ENCODE assay signal across 28 cellular contexts in the genomic region with DNA sequence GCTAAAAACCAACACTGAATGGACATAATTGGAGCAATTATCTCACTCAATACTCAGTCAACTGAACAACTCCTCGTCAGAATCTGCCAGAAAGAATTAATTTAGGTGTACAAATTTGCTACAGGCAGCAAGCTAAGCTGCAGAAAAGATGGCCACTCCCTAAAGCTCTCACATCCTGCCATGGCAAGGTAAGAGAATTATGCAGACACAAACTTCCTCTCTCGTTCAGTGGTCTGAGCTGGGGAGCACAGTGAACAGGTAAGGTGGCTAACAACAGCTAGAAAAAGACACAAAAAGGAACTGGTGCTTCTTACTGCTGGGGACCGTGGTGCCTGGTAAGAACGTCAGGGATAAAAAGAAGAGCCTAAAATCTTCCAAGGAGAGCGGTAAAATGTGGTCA.
A peak's percentile ranks its signal among the peaks of the same experiment; 100 is the strongest.
DNase-seq lines count a peak whose midpoint lies in the region; ATAC-seq, FAIRE-seq and TF ChIP-seq lines count a peak whose summit lies in the region.
"Had no signal": no experiment of that assay in that cellular context is flagged by ENCODE, and none has a peak within 500 bp of the region (broad histone marks: within the 10 kb centered on the region; RNA-seq: fewer than 3 reads in every experiment).

No MANE protein-coding gene starts in this region.

- peaks cover 7% of the 10 kb centered on the region for H3K27me3 Mint-ChIP-seq in activated naive CD8-positive, alpha-beta T cell treated with anti-CD3 and anti-CD28 coated beads, Interleukin-2, amount 10 ng/mL, durations not matched to agents 7 days and 5 days
- H3K27me3 Mint-ChIP-seq in activated naive CD8-positive, alpha-beta T cell treated with anti-CD3 and anti-CD28 coated beads for 36 hours: no peaks in the 10 kb centered on the region
- H3K27me3 Mint-ChIP-seq: central memory CD8-positive, alpha-beta T cell had no signal

- no peak for TF ChIP-seq RAD21 in GM12878 (IDR thresholded peaks at IDR 0.05; ENCODE audit: insufficient read depth, low read depth, low read length)

- no peak for TF ChIP-seq CTCF in GM12878 (IDR thresholded peaks at IDR 0.05 in 2 of 3, conservative IDR thresholded peaks at IDR 0.05 in 1 of 3; ENCODE audit: control insufficient read depth in 2 of 3, extremely low read depth in 1 of 3, insufficient read depth in 1 of 3, low read depth in 3 of 3, low read length in 3 of 3)
- no peak for TF ChIP-seq CTCF in GM20000 (IDR thresholded peaks at IDR 0.05; ENCODE audit: extremely low read depth, missing control alignments)

- no peak overlapping the region for H3K9ac ChIP-seq in GM12878 (ENCODE audit: control insufficient read depth, insufficient read depth, low read length)
- H3K9ac ChIP-seq: KMS-11 had no signal

- peak overlapping the region; percentile 62 for H3K27ac Mint-ChIP-seq in activated naive CD8-positive, alpha-beta T cell treated with anti-CD3 and anti-CD28 coated beads, Interleukin-2, amount 10 ng/mL, durations not matched to agents 7 days and 5 days
- no peak overlapping the region for H3K27ac Mint-ChIP-seq in activated naive CD8-positive, alpha-beta T cell treated with anti-CD3 and anti-CD28 coated beads for 36 hours
- H3K27ac Mint-ChIP-seq: CD14-positive monocyte; naive B cell; stimulated activated naive B cell treated with anti-CD40 and anti-IgM and Interleukin-4, amounts not matched to agents 10 μg/mL and 1 μg/mL and 100 μg/mL, for 72 hours had no signal

- H3K4me3 ChIP-seq in GM12878: no peak overlapping the region
- H3K4me3 ChIP-seq: gastroesophageal sphincter, left lung, right atrium auricular region, SJCRH30, spleen, suprapubic skin had no signal

- ATAC-seq in activated naive CD8-positive, alpha-beta T cell treated with anti-CD3 and anti-CD28 coated beads, Interleukin-2, amount 10 ng/mL, durations not matched to agents 7 days and 5 days (ENCODE audit: low read depth): peak; percentile 89
- ATAC-seq in GM12878: no peak
- ATAC-seq: gastroesophageal sphincter; left lung; stimulated activated naive B cell treated with anti-CD40 and anti-IgM and Interleukin-4, amounts not matched to agents 10 μg/mL and 1 μg/mL and 100 μg/mL, for 72 hours had no signal

- in situ Hi-C loops in GM12878 (cut with MboI): no loop called here

- no peaks in the 10 kb centered on the region for H3K9me3 ChIP-seq in GM12878 (replicated peaks; ENCODE audit: control insufficient read depth, insufficient read depth, low read length)
- H3K9me3 ChIP-seq: gastroesophageal sphincter, left lung, right atrium auricular region, SJCRH30, spleen, suprapubic skin had no signal

- RAD21 ChIA-PET in GM12878 (lab: Charles Lee; ENCODE audit: unreplicated experiment): interaction anchor here (0.7 to 0.8 kb wide), 2 partner anchors 93 to 127 kb away, joined by 3 read pairs; no protein-coding TSS in a partner anchor

- no peaks in the 10 kb centered on the region for H3K79me2 ChIP-seq in GM12878 (ENCODE audit: control insufficient read depth, insufficient read depth, low read length)

- H3K27me3 ChIP-seq in GM12878 (replicated peaks in 1 of 2; ENCODE audit: control insufficient read depth in 2 of 2, insufficient read depth in 2 of 2, low read length in 1 of 2): no peaks in the 10 kb centered on the region
- H3K27me3 ChIP-seq: gastroesophageal sphincter, right atrium auricular region, SJCRH30, suprapubic skin had no signal

- peaks cover 18% of the 10 kb centered on the region for H3K4me1 Mint-ChIP-seq in activated naive CD8-positive, alpha-beta T cell treated with anti-CD3 and anti-CD28 coated beads, Interleukin-2, amount 10 ng/mL, durations not matched to agents 7 days and 5 days
- peaks cover 14% of the 10 kb centered on the region for H3K4me1 Mint-ChIP-seq in activated naive CD8-positive, alpha-beta T cell treated with anti-CD3 and anti-CD28 coated beads for 36 hours
- H3K4me1 Mint-ChIP-seq: CD14-positive monocyte had no signal

- H3K27ac ChIP-seq in GM12878 (ENCODE audit: control insufficient read depth, insufficient read depth): no peak overlapping the region
- H3K27ac ChIP-seq: gastroesophageal sphincter, KMS-11, left lung, right atrium auricular region, SJCRH30, suprapubic skin had no signal

- no peak for TF ChIP-seq POLR2A in GM12878 (IDR thresholded peaks at IDR 0.05; ENCODE audit: low read depth, low read length)

- no peak for DNase-seq in activated naive CD8-positive, alpha-beta T cell treated with anti-CD3 and anti-CD28 coated beads, Interleukin-2, amount 10 ng/mL, durations not matched to agents 7 days and 5 days
- no peak for DNase-seq in activated naive CD8-positive, alpha-beta T cell treated with anti-CD3 and anti-CD28 coated beads for 36 hours
- DNase-seq in NCI-H146 treated with DMSO at 0.1 percent for 48 hours (lab: John Stamatoyannopoulos, UW; ENCODE audit: unreplicated experiment): peak; percentile 34
- no peak for DNase-seq in GM12878 (ENCODE audit: low read depth, low spot score)
- DNase-seq in urothelium cell line (ENCODE audit: low spot score): no peak
- no peak for DNase-seq in NCI-H510A (lab: John Stamatoyannopoulos, UW)
- DNase-seq in GM20000 (ENCODE audit: low spot score): no peak
- DNase-seq: activated CD4-positive, CD25-positive, alpha-beta regulatory T cell treated with anti-CD3 and anti-CD28 coated beads, Interleukin-2, amount 50 U/mL, for 72 hours; activated naive CD4-positive, alpha-beta T cell treated with Interleukin-2 at 50 U/mL for 16 hours; activated T-cell treated with anti-CD3 and anti-CD28 coated beads, Interleukin-2, amount 50 U/mL, for 48 hours; dermis blood vessel endothelial cell; DMS53; GDM1; hypothalamus; left lung; naive B cell; NCI-H1930; NK-92 treated with Interleukin-12 subunit alpha and Interleukin-12 subunit beta, amount 100 ng/mL, for 24 hours; SJCRH30; spleen; stimulated activated CD4-positive, alpha-beta T cell treated with anti-CD3 and anti-CD28 coated beads, Interleukin-4, amount 100 ng/mL, for 1 hour; stimulated activated naive B cell treated with anti-CD40 and anti-IgM and Interleukin-4, amounts not matched to agents 10 μg/mL and 1 μg/mL and 100 μg/mL, for 72 hours had no signal

- 66% methylated on average over 5 of the region's 5 CpGs for WGBS in GM12878 (ENCODE audit: insufficient coverage, insufficient replicate concordance, low lambda C conversion rate, missing lambda C conversion rate)

- POLR2A ChIA-PET in activated naive CD8-positive, alpha-beta T cell treated with anti-CD3 and anti-CD28 coated beads, Interleukin-2, amount 10 ng/mL, durations not matched to agents 7 days and 5 days (lab: Charles Lee): no interaction called here
- POLR2A ChIA-PET in GM12878 (lab: Charles Lee): interaction anchor here (0.9 to 1.0 kb wide), 2 partner anchors 45 to 137 kb away, joined by 3 read pairs; no protein-coding TSS in a partner anchor

- no peaks in the 10 kb centered on the region for H3K9me3 Mint-ChIP-seq in activated naive CD8-positive, alpha-beta T cell treated with anti-CD3 and anti-CD28 coated beads, Interleukin-2, amount 10 ng/mL, durations not matched to agents 7 days and 5 days
- H3K9me3 Mint-ChIP-seq in activated naive CD8-positive, alpha-beta T cell treated with anti-CD3 and anti-CD28 coated beads for 36 hours: no peaks in the 10 kb centered on the region
- H3K9me3 Mint-ChIP-seq: central memory CD8-positive, alpha-beta T cell; stimulated activated naive B cell treated with anti-CD40 and anti-IgM and Interleukin-4, amounts not matched to agents 10 μg/mL and 1 μg/mL and 100 μg/mL, for 72 hours had no signal

- CTCF ChIA-PET in GM12878 (lab: Yijun Ruan, JAX): interaction anchor here (1.3 to 1.8 kb wide), 2 partner anchors 14 to 93 kb away, joined by 3 to 6 read pairs; no protein-coding TSS in a partner anchor

- H3K4me3 Mint-ChIP-seq in activated naive CD8-positive, alpha-beta T cell treated with anti-CD3 and anti-CD28 coated beads, Interleukin-2, amount 10 ng/mL, durations not matched to agents 7 days and 5 days: peak overlapping the region; percentile 57
- no peak overlapping the region for H3K4me3 Mint-ChIP-seq in activated naive CD8-positive, alpha-beta T cell treated with anti-CD3 and anti-CD28 coated beads for 36 hours
- H3K4me3 Mint-ChIP-seq: central memory CD8-positive, alpha-beta T cell; stimulated activated naive B cell treated with anti-CD40 and anti-IgM and Interleukin-4, amounts not matched to agents 10 μg/mL and 1 μg/mL and 100 μg/mL, for 72 hours had no signal

- TF ChIP-seq EP300 in GM12878 (IDR thresholded peaks at IDR 0.05; ENCODE audit: borderline replicate concordance in 1 of 2, control insufficient read depth in 1 of 2, low read depth in 2 of 2, low read length in 2 of 2): no peak

- no TSS peak for BruUV-seq in GM12878 (replicated peaks; lab: Mats Ljungman, UMichigan)

- intact Hi-C loops in GM12878 (cut with micrococcal nuclease; ENCODE audit: unreplicated experiment): no loop called here

- peaks cover 16% of the 10 kb centered on the region for H3K36me3 Mint-ChIP-seq in activated naive CD8-positive, alpha-beta T cell treated with anti-CD3 and anti-CD28 coated beads, Interleukin-2, amount 10 ng/mL, durations not matched to agents 7 days and 5 days
- H3K36me3 Mint-ChIP-seq in activated naive CD8-positive, alpha-beta T cell treated with anti-CD3 and anti-CD28 coated beads for 36 hours: peaks cover 14% of the 10 kb centered on the region

- no peaks in the 10 kb centered on the region for H4K20me1 ChIP-seq in GM12878 (ENCODE audit: control insufficient read depth, insufficient read depth)

- no peak overlapping the region for H2AFZ ChIP-seq in GM12878 (ENCODE audit: control insufficient read depth, low read depth, low read length)

- no peaks in the 10 kb centered on the region for H3K36me3 ChIP-seq in GM12878 (ENCODE audit: control insufficient read depth in 2 of 2, insufficient read depth in 2 of 2, low read length in 1 of 2)
- H3K36me3 ChIP-seq: left lung, right atrium auricular region, SJCRH30, suprapubic skin had no signal

- FAIRE-seq in GM12878 (lab: Jason Lieb, UNC) (peak; percentile 59), urothelium cell line (lab: Jason Lieb, UNC) (no peak)

- peaks cover 5% of the 10 kb centered on the region; the same call in 1 of the 2 replicates for H3K4me1 ChIP-seq in GM12878 (ENCODE audit: control insufficient read depth, insufficient read depth, low read length)
- H3K4me1 ChIP-seq: gastroesophageal sphincter, left lung, right atrium auricular region, SJCRH30 had no signal

- SMC1A ChIA-PET in GM12878 (lab: Charles Lee; ENCODE audit: uncharacterized antibody, unreplicated experiment): interaction anchor here (0.5 to 1.6 kb wide), 7 partner anchors 20 to 469 kb away, joined by 3 to 6 read pairs (median 3); no protein-coding TSS in a partner anchor

- no peak overlapping the region for H3K4me2 ChIP-seq in GM12878 (ENCODE audit: control insufficient read depth, insufficient read depth)
- H3K4me2 ChIP-seq: KMS-11 had no signal

TF ChIP-seq in GM12878, 131 proteins besides CTCF, POLR2A, EP300 and RAD21:
- no peak for TF ChIP-seq SMC3 (IDR thresholded peaks at IDR 0.05; ENCODE audit: borderline replicate concordance, low read length)
- no peak for TF ChIP-seq CREM (IDR thresholded peaks at IDR 0.05; ENCODE audit: low read depth)
- TF ChIP-seq POLR2AphosphoS5 (IDR thresholded peaks at IDR 0.05; ENCODE audit: low read length): no peak
- TF ChIP-seq GABPA (IDR thresholded peaks at IDR 0.05; ENCODE audit: low read depth): no peak
